ENCODE assay signal across 10 cellular contexts in the genomic region with DNA sequence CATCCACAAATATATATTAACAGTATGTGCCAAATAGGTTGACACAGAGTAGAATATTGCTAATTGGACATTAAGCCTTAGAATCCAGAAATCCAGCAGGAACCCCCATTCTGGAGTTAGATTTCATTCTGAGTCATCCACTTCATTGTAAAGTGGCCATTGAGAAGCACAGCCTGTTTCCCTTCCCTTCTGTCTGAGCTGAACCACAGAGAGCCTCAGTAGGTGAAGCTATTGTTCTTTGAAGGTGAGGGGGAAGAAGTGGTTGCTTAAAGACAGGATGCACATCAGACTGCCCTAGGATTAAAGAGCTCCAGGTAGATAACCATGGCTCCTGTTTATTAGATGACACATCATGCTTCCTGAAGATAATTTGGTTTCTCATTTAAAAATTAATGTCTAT. TPM values are rescaled to one million over a fixed set of nuclear protein-coding genes. Genes with fewer than 3 reads are reported as not detected.
DNase-seq lines count a peak whose midpoint lies in the region; ATAC-seq and TF ChIP-seq lines count a peak whose summit lies in the region.
"Had no signal": no experiment of that assay in that cellular context is flagged by ENCODE, and none has a peak within 500 bp of the region (broad histone marks: within the 10 kb centered on the region; RNA-seq: fewer than 3 reads in every experiment).

No MANE protein-coding gene starts in this region.

- ATAC-seq in HG03442 (IDR thresholded peaks at IDR 0.05; ENCODE audit: unreplicated experiment) = peak; percentile 55
- ATAC-seq in gastrocnemius medialis = no peak
- ATAC-seq: right lobe of liver had no signal

- intact Hi-C loops in gastrocnemius medialis (cut with DNase I; ENCODE audit: low total_unique reads) = no loop called here

- no peaks in the 10 kb centered on the region for H3K9me3 ChIP-seq in gastrocnemius medialis
- H3K9me3 ChIP-seq: right lobe of liver had no signal

- H3K27me3 ChIP-seq in gastrocnemius medialis = no peaks in the 10 kb centered on the region
- H3K27me3 ChIP-seq: right lobe of liver had no signal

- no peak for TF ChIP-seq CTCF in gastrocnemius medialis (IDR thresholded peaks at IDR 0.05 in 4 of 5, conservative IDR thresholded peaks at IDR 0.05 in 1 of 5)

- H3K27ac ChIP-seq in gastrocnemius medialis = no peak overlapping the region
- H3K27ac ChIP-seq: right lobe of liver, VCaP had no signal

- no peaks in the 10 kb centered on the region for H3K4me1 ChIP-seq in gastrocnemius medialis
- H3K4me1 ChIP-seq: right lobe of liver had no signal

- H3K4me3 ChIP-seq in gastrocnemius medialis = no peak overlapping the region
- H3K4me3 ChIP-seq: right lobe of liver had no signal

- no peak for TF ChIP-seq POLR2A in gastrocnemius medialis (IDR thresholded peaks at IDR 0.05)

- DNase-seq in Daoy (ENCODE audit: low read depth) (peak; percentile 58), SW480 (ENCODE audit: low spot score) (peak; percentile 19), iPS-NIHi11 (ENCODE audit: low spot score) (peak; percentile 10), superior temporal gyrus (ENCODE audit: extremely low spot score) (no peak), ACHN (no peak), gastrocnemius medialis (no peak)
- DNase-seq in activated CD4-positive, alpha-beta T cell treated with anti-CD3 and anti-CD28 coated beads for 4 hours = no peak
- DNase-seq: right lobe of liver had no signal

- no peaks in the 10 kb centered on the region for H3K36me3 ChIP-seq in gastrocnemius medialis

- in situ Hi-C loops in ACHN (cut with HindIII; ENCODE audit: low pct_ligation_motif_present, low pct_unique_long_range_greater_than_20kb, low sequenced_read_pairs) = no loop called here
- in situ Hi-C loops in gastrocnemius medialis (cut with MboI; ENCODE audit: low sequenced_read_pairs in 4 of 4) = no loop called here

RNA-seq across cellular contexts. Expression of a gene that starts 30.6 kb away (rescaled TPM):
- 0.11 TPM in 1 of 2 replicates, not detected in the other for total RNA-seq in Daoy (2014; rRNA removed; shearing (Covaris generic))
- total RNA-seq in gastrocnemius medialis = not detected

Comparison
In these comparisons a context has a peak if more than half of its experiments do, and no peak if none do; other contexts are left out.
1. DNase-seq: peak in Daoy (single experiment), SW480 (single experiment) and iPS-NIHi11 (single experiment); none in superior temporal gyrus (single experiment), ACHN (single experiment), activated CD4-positive, alpha-beta T cell treated with anti-CD3 and anti-CD28 coated beads for 4 hours (0 of 2) and gastrocnemius medialis (0 of 2).